ENCODE assay signal across 20 cellular contexts in the genomic region with DNA sequence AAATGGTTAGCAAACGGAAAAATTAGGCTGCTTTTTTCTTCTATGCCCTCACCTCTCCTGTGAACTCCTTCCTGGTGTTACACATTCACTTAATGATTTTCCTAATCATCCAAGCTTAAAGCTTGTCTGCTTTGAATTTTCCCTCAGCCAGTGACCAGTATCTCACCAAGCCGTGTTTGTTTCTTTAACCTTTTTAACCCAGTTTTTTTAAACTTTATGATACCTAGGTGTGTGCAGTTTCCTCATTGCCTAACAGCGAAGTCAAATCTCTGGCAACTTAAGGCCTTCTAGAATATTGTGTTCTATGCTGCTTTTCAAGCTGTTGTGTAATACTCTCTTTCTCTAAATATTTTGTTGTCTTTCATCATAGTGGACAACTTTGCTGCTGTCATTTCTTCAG.
"Had no signal": no experiment of that assay in that cellular context is flagged by ENCODE, and none has a peak within 500 bp of the region (broad histone marks: within the 10 kb centered on the region; RNA-seq: fewer than 3 reads in every experiment).

No MANE protein-coding gene starts in this region.

- H3K27me3 Mint-ChIP-seq: naive B cell, type B pancreatic cell had no signal

- ATAC-seq: left ventricle myocardium superior had no signal

- H3K9me3 ChIP-seq: colonic mucosa, neutrophil, right atrium auricular region, stomach had no signal

- H3K27me3 ChIP-seq: colonic mucosa, neutrophil, right atrium auricular region, stomach had no signal

- H3K4me3 ChIP-seq: colonic mucosa, lung, right atrium auricular region, stomach had no signal

- H3K9me3 Mint-ChIP-seq: naive B cell, nephron progenitor cell, type B pancreatic cell had no signal

- H3K27ac Mint-ChIP-seq: type B pancreatic cell had no signal

- H3K4me3 Mint-ChIP-seq: naive B cell, nephron progenitor cell, type B pancreatic cell had no signal

- H3K36me3 ChIP-seq: colonic mucosa had no signal

- H3K27ac ChIP-seq: colonic mucosa, neutrophil, right atrium auricular region, stomach had no signal

- DNase-seq: colonic mucosa; dermis blood vessel endothelial cell; erythroblast; foreskin melanocyte; head of caudate nucleus; hippocampal formation; left ventricle myocardium superior; mesenchymal stem cell; midbrain; naive B cell; nephron progenitor cell; small intestine; stimulated activated CD4-positive, alpha-beta T cell treated with anti-CD3 and anti-CD28 coated beads, Interleukin-12 subunit alpha, Interleukin-12 subunit beta, amount 100 ng/mL, for 4 hours; stimulated activated naive CD4-positive, alpha-beta T cell; stomach; substantia nigra had no signal

- H3K4me1 ChIP-seq: colonic mucosa, right atrium auricular region, stomach had no signal
